In genomic region chr11:73521621-73522020, GRCh38 we compare ENCODE assay signal across 12 cellular contexts.
DNase-seq lines count a peak whose midpoint lies in the region; ATAC-seq and TF ChIP-seq lines count a peak whose summit lies in the region.
"Had no signal": no experiment of that assay in that cellular context is flagged by ENCODE, and none has a peak within 500 bp of the region (broad histone marks: within the 10 kb centered on the region; RNA-seq: fewer than 3 reads in every experiment).

No MANE protein-coding gene starts in this region.

- no peak overlapping the region for H4K5ac ChIP-seq in mesendoderm (ENCODE audit: low read length)

- WGBS in mesendoderm (ENCODE audit: extremely low coverage, insufficient coverage, low lambda C conversion rate): no CpG with 5 or more reads among the region's 1 CpG

- no peak for TF ChIP-seq CTCF in coronary artery (IDR thresholded peaks at IDR 0.05)

- H3K4ac ChIP-seq in mesendoderm (ENCODE audit: low read depth, low read length): no peak overlapping the region

- H3K18ac ChIP-seq in mesendoderm (ENCODE audit: low read length): no peak overlapping the region

- H2BK5ac ChIP-seq in mesendoderm (ENCODE audit: low read length): no peak overlapping the region

- CTCF ChIA-PET in activated CD4-positive, alpha-beta memory T cell treated with anti-CD3 and anti-CD28 coated beads for 36 hours (lab: Charles Lee): interaction anchor here (1.0 kb wide), 1 partner anchor 104 kb away, joined by 3 read pairs; no protein-coding TSS in a partner anchor

- no peaks in the 10 kb centered on the region for H3K79me2 ChIP-seq in mesendoderm (ENCODE audit: control insufficient read depth, insufficient read depth, low read length)

- H3K36me3 Mint-ChIP-seq in activated CD4-positive, alpha-beta memory T cell treated with anti-CD3 and anti-CD28 coated beads for 36 hours: no peaks in the 10 kb centered on the region

- no peak overlapping the region for H3K4me3 ChIP-seq in mesendoderm (ENCODE audit: low read length)
- no peak overlapping the region for H3K4me3 ChIP-seq in coronary artery

- H3K4me1 Mint-ChIP-seq in activated CD4-positive, alpha-beta memory T cell treated with anti-CD3 and anti-CD28 coated beads for 36 hours (ENCODE audit: low read depth): peaks cover 19% of the 10 kb centered on the region

- H3K27me3 ChIP-seq in mesendoderm (ENCODE audit: insufficient read depth, low read length, poor library complexity): no peaks in the 10 kb centered on the region

- H3K23ac ChIP-seq in mesendoderm (ENCODE audit: low read length): no peak overlapping the region

- no peak overlapping the region for H2AK5ac ChIP-seq in mesendoderm (ENCODE audit: low read length)

- H3K27ac Mint-ChIP-seq in activated CD4-positive, alpha-beta memory T cell treated with anti-CD3 and anti-CD28 coated beads for 36 hours: peak overlapping the region; percentile 6

- H3K79me1 ChIP-seq in mesendoderm (ENCODE audit: low read length): no peaks in the 10 kb centered on the region

- no peak overlapping the region for H2BK15ac ChIP-seq in mesendoderm (replicated peaks; ENCODE audit: low read depth)

- no peak overlapping the region for H3K56ac ChIP-seq in mesendoderm (ENCODE audit: low read length)

- H3K36me3 ChIP-seq in mesendoderm (ENCODE audit: control insufficient read depth, insufficient read depth, low read length): no peaks in the 10 kb centered on the region

- no peaks in the 10 kb centered on the region for H3K9me3 Mint-ChIP-seq in activated CD4-positive, alpha-beta memory T cell treated with anti-CD3 and anti-CD28 coated beads for 36 hours

- POLR2A ChIA-PET in activated CD4-positive, alpha-beta memory T cell treated with anti-CD3 and anti-CD28 coated beads for 36 hours (lab: Charles Lee): no interaction called here

- no peak overlapping the region for H3K4me2 ChIP-seq in mesendoderm (ENCODE audit: low read length)

- H2BK120ac ChIP-seq in mesendoderm (ENCODE audit: low read depth, low read length): no peak overlapping the region

- no peak for ATAC-seq in HG02870 (IDR thresholded peaks at IDR 0.05; ENCODE audit: unreplicated experiment)

- no peak overlapping the region for H3K9ac ChIP-seq in mesendoderm (ENCODE audit: low read length)

- no peaks in the 10 kb centered on the region for H3K4me1 ChIP-seq in mesendoderm (ENCODE audit: control insufficient read depth, low read depth, low read length)

- H3K27ac ChIP-seq in mesendoderm (ENCODE audit: low read depth, low read length) (no peak overlapping the region), coronary artery (no peak overlapping the region)
- H3K27ac ChIP-seq: epithelial cell of prostate had no signal

- no peak overlapping the region for H4K8ac ChIP-seq in mesendoderm (ENCODE audit: low read depth, low read length)

- no peaks in the 10 kb centered on the region for H3K27me3 Mint-ChIP-seq in activated CD4-positive, alpha-beta memory T cell treated with anti-CD3 and anti-CD28 coated beads for 36 hours

- no peak overlapping the region for H3K4me3 Mint-ChIP-seq in activated CD4-positive, alpha-beta memory T cell treated with anti-CD3 and anti-CD28 coated beads for 36 hours

- DNase-seq in ELF-1 (ENCODE audit: low read depth, low spot score) (peak; percentile 38), HK-2 (ENCODE audit: unreplicated experiment) (peak; percentile 17), mesendoderm (peak; percentile 10), NCI-H2029 treated with DMSO at 0.1 percent for 48 hours (lab: John Stamatoyannopoulos, UW) (no peak), NCI-H510A treated with DMSO at 0.1 percent for 48 hours (lab: John Stamatoyannopoulos, UW) (no peak), coronary artery (ENCODE audit: low spot score) (no peak)
- DNase-seq in activated CD4-positive, alpha-beta memory T cell treated with anti-CD3 and anti-CD28 coated beads for 36 hours: peak; percentile 22
- DNase-seq: midbrain; NCI-H1417 treated with DMSO at 0.1 percent for 48 hours; stimulated activated CD4-positive, alpha-beta T cell treated with anti-CD3 and anti-CD28 coated beads, Interleukin-4, amount 100 ng/mL, for 1 hour had no signal

- intact Hi-C loops in activated CD4-positive, alpha-beta memory T cell treated with anti-CD3 and anti-CD28 coated beads for 36 hours (cut with micrococcal nuclease): no loop called here

Comparison
In these comparisons a context has a peak if more than half of its experiments do, and no peak if none do; other contexts are left out.
1. DNase-seq: peak in ELF-1 (single experiment), HK-2 (single experiment), activated CD4-positive, alpha-beta memory T cell treated with anti-CD3 and anti-CD28 coated beads for 36 hours (single experiment) and mesendoderm (single experiment); none in NCI-H2029 treated with DMSO at 0.1 percent for 48 hours (single experiment), NCI-H510A treated with DMSO at 0.1 percent for 48 hours (single experiment) and coronary artery (single experiment).